In genomic region chrX:9148626-9149385, GRCh38 we compare ENCODE assay signal across 11 cellular contexts.
DNase-seq lines count a peak whose midpoint lies in the region; ATAC-seq and TF ChIP-seq lines count a peak whose summit lies in the region.
"Had no signal": no experiment of that assay in that cellular context is flagged by ENCODE, and none has a peak within 500 bp of the region (broad histone marks: within the 10 kb centered on the region; RNA-seq: fewer than 3 reads in every experiment).

No MANE protein-coding gene starts in this region.

- H3K36me3 ChIP-seq in HUES64 (ENCODE audit: insufficient read depth, low read length) (no peaks in the 10 kb centered on the region), vagina (no peaks in the 10 kb centered on the region)

- peak overlapping the region; percentile 23 for H3K4me3 ChIP-seq in HUES64 (ENCODE audit: low read length)
- H3K4me3 ChIP-seq in choroid plexus epithelial cell (ENCODE audit: low read depth, low read length): no peak overlapping the region
- H3K4me3 ChIP-seq in vagina: no peak overlapping the region

- no peak for TF ChIP-seq POLR2A in vagina (IDR thresholded peaks at IDR 0.05)

- no peak overlapping the region for H3K27ac Mint-ChIP-seq in stimulated activated naive CD8-positive, alpha-beta T cell treated with anti-CD3 and anti-CD28 coated beads, Interleukin-15, amount 100 ng/mL, for 72 hours

- H3K4me1 Mint-ChIP-seq in stimulated activated naive CD8-positive, alpha-beta T cell treated with anti-CD3 and anti-CD28 coated beads, Interleukin-15, amount 100 ng/mL, for 72 hours: peaks cover 8% of the 10 kb centered on the region

- ATAC-seq in GM21717 (IDR thresholded peaks at IDR 0.05; ENCODE audit: unreplicated experiment): no peak
- ATAC-seq in stimulated activated naive CD8-positive, alpha-beta T cell treated with anti-CD3 and anti-CD28 coated beads, Interleukin-15, amount 100 ng/mL, for 72 hours: no peak
- ATAC-seq: left lobe of liver had no signal

- H3K4me3 Mint-ChIP-seq in stimulated activated naive CD8-positive, alpha-beta T cell treated with anti-CD3 and anti-CD28 coated beads, Interleukin-15, amount 100 ng/mL, for 72 hours: no peak overlapping the region

- H3K27ac ChIP-seq in HUES64 (ENCODE audit: low read depth, low read length): peak overlapping the region; percentile 98
- H3K27ac ChIP-seq in vagina: peak overlapping the region; percentile 42

- WGBS in HUES64: 12% methylated on average over 8 of the region's 9 CpGs

- peaks cover 5 to 15% of the 10 kb centered on the region in 2 donors for H3K9me3 Mint-ChIP-seq in stimulated activated naive CD8-positive, alpha-beta T cell treated with anti-CD3 and anti-CD28 coated beads, Interleukin-15, amount 100 ng/mL, for 72 hours

- H3K27me3 ChIP-seq in HUES64 (ENCODE audit: insufficient read depth, low read length): no peaks in the 10 kb centered on the region
- H3K27me3 ChIP-seq in vagina: no peaks in the 10 kb centered on the region

- TF ChIP-seq CTCF in choroid plexus epithelial cell (conservative IDR thresholded peaks at IDR 0.05; ENCODE audit: low read depth, low read length) (no peak), vagina (IDR thresholded peaks at IDR 0.05) (no peak)

- peaks cover 10% of the 10 kb centered on the region for H3K27me3 Mint-ChIP-seq in stimulated activated naive CD8-positive, alpha-beta T cell treated with anti-CD3 and anti-CD28 coated beads, Interleukin-15, amount 100 ng/mL, for 72 hours

- H3K4me1 ChIP-seq in HUES64 (ENCODE audit: insufficient read depth, low read length) (peaks cover 50% of the 10 kb centered on the region), vagina (no peaks in the 10 kb centered on the region)

- peak overlapping the region; percentile 63 for H3K9ac ChIP-seq in HUES64 (ENCODE audit: low read depth, low read length)

- H3K9me3 ChIP-seq in HUES64 (ENCODE audit: insufficient read depth, low read depth, low read length) (peaks cover 15% of the 10 kb centered on the region; the same call in 1 of the 2 replicates), vagina (no peaks in the 10 kb centered on the region)

- peak; percentile 77 for DNase-seq in choroid plexus epithelial cell (ENCODE audit: low read depth)
- DNase-seq in kidney glomerular epithelial cell (lab: John Stamatoyannopoulos, UW): peak; percentile 27
- no peak for DNase-seq in vagina (ENCODE audit: extremely low spot score in 2 of 2)
- no peak for DNase-seq in stimulated activated naive CD8-positive, alpha-beta T cell treated with anti-CD3 and anti-CD28 coated beads, Interleukin-15, amount 100 ng/mL, for 72 hours
- DNase-seq in activated effector memory CD4-positive, alpha-beta T cell treated with anti-CD3 and anti-CD28 coated beads, Interleukin-2, amount 50 U/mL, for 16 hours: no peak
- DNase-seq: NCI-H1048, NCI-H82, T-helper 2 cell had no signal

- intact Hi-C loops in vagina (cut with DNase I): no loop called here

Comparison
In these comparisons a context has a peak if more than half of its experiments do, and no peak if none do; other contexts are left out.
1. DNase-seq: peak in choroid plexus epithelial cell (single experiment) and kidney glomerular epithelial cell (single experiment); none in vagina (0 of 2), stimulated activated naive CD8-positive, alpha-beta T cell treated with anti-CD3 and anti-CD28 coated beads, Interleukin-15, amount 100 ng/mL, for 72 hours (0 of 2) and activated effector memory CD4-positive, alpha-beta T cell treated with anti-CD3 and anti-CD28 coated beads, Interleukin-2, amount 50 U/mL, for 16 hours (single experiment).